Comparison of ENCODE assay signal across 8 cellular contexts in genomic region chr20:2103454-2104153, GRCh38. TPM values are rescaled to one million over a fixed set of nuclear protein-coding genes. Genes with fewer than 3 reads are reported as not detected.
DNase-seq lines count a peak whose midpoint lies in the region; ATAC-seq and TF ChIP-seq lines count a peak whose summit lies in the region.

No MANE protein-coding gene starts in this region.

- intact Hi-C loops in left colon (cut with DNase I, micrococcal nuclease): no loop called here

- no peak for ATAC-seq in activated T-cell treated with anti-CD3 and anti-CD28 coated beads, Interleukin-2, amount 50 U/mL, for 4 hours
- ATAC-seq in left colon: peak; percentile 9

- no peaks in the 10 kb centered on the region for H3K9me3 Mint-ChIP-seq in activated T-cell treated with anti-CD3 and anti-CD28 coated beads, Interleukin-2, amount 50 U/mL, for 4 hours
- no peaks in the 10 kb centered on the region for H3K9me3 Mint-ChIP-seq in activated naive CD8-positive, alpha-beta T cell treated with anti-CD3 and anti-CD28 coated beads for 36 hours

- TF ChIP-seq EP300 in tibial nerve (IDR thresholded peaks at IDR 0.05): no peak

- TF ChIP-seq POLR2A in tibial nerve (IDR thresholded peaks at IDR 0.05): no peak

- H3K4me3 Mint-ChIP-seq in activated T-cell treated with anti-CD3 and anti-CD28 coated beads, Interleukin-2, amount 50 U/mL, for 4 hours: peak overlapping the region; percentile 89
- H3K4me3 Mint-ChIP-seq in activated naive CD8-positive, alpha-beta T cell treated with anti-CD3 and anti-CD28 coated beads for 36 hours: peak overlapping the region; percentile 95

- no peak for TF ChIP-seq CTCF in tibial nerve (IDR thresholded peaks at IDR 0.05)

- peaks cover 11% of the 10 kb centered on the region for H3K36me3 Mint-ChIP-seq in activated T-cell treated with anti-CD3 and anti-CD28 coated beads, Interleukin-2, amount 50 U/mL, for 4 hours (ENCODE audit: insufficient read depth)
- H3K36me3 Mint-ChIP-seq in activated naive CD8-positive, alpha-beta T cell treated with anti-CD3 and anti-CD28 coated beads for 36 hours: peaks cover 30% of the 10 kb centered on the region

- H3K36me3 ChIP-seq in tibial nerve: peaks cover 0 to 7% (median 0%) of the 10 kb centered on the region in 3 donors

- no peaks in the 10 kb centered on the region for H3K27me3 ChIP-seq in tibial nerve

- H3K4me3 ChIP-seq in tibial nerve: peak overlapping the region; percentile 76 to 96 (median 89)

- no peak for DNase-seq in activated T-cell treated with anti-CD3 and anti-CD28 coated beads, Interleukin-2, amount 50 U/mL, for 4 hours
- DNase-seq in activated T-cell treated with anti-CD3 and anti-CD28 coated beads for 4 hours (no peak), left colon (no peak), tibial nerve (ENCODE audit: low spot score in 2 of 2) (no peak), NCI-H1930 (lab: John Stamatoyannopoulos, UW) (no peak)
- no peak for DNase-seq in activated naive CD8-positive, alpha-beta T cell treated with anti-CD3 and anti-CD28 coated beads for 36 hours
- no peak for DNase-seq in effector CD4-positive, alpha-beta T cell
- DNase-seq in activated CD4-positive, alpha-beta T cell treated with anti-CD3 and anti-CD28 coated beads, Interleukin-2, amount 50 U/mL, for 48 hours: no peak

- peak overlapping the region; percentile 76 for H3K27ac Mint-ChIP-seq in activated naive CD8-positive, alpha-beta T cell treated with anti-CD3 and anti-CD28 coated beads for 36 hours

- H3K4me1 ChIP-seq in tibial nerve: peaks cover 0 to 64% (median 38%) of the 10 kb centered on the region in 4 donors

- no peaks in the 10 kb centered on the region for H3K9me3 ChIP-seq in tibial nerve

- peak overlapping the region; percentile 94 to 99 (median 98) for H3K27ac ChIP-seq in tibial nerve

- H3K27me3 Mint-ChIP-seq in activated T-cell treated with anti-CD3 and anti-CD28 coated beads, Interleukin-2, amount 50 U/mL, for 4 hours (ENCODE audit: low read depth): no peaks in the 10 kb centered on the region
- no peaks in the 10 kb centered on the region for H3K27me3 Mint-ChIP-seq in activated naive CD8-positive, alpha-beta T cell treated with anti-CD3 and anti-CD28 coated beads for 36 hours

- 1 to 3% methylated on average over 13 of the region's 13 CpGs for WGBS in tibial nerve, 2 donors

- H3K4me1 Mint-ChIP-seq in activated T-cell treated with anti-CD3 and anti-CD28 coated beads, Interleukin-2, amount 50 U/mL, for 4 hours (ENCODE audit: low read depth): peaks cover 57% of the 10 kb centered on the region
- H3K4me1 Mint-ChIP-seq in activated naive CD8-positive, alpha-beta T cell treated with anti-CD3 and anti-CD28 coated beads for 36 hours: peaks cover 48% of the 10 kb centered on the region

RNA-seq across cellular contexts. Expression of gene STK35, which starts 2.0 kb away (rescaled TPM):
- 10 to 100 TPM; 17.5 to 21.1 (median 18.7) TPM for total RNA-seq in activated T-cell treated with anti-CD3 and anti-CD28 coated beads, Interleukin-2, amount 50 U/mL, for 4 hours
- total RNA-seq in activated naive CD8-positive, alpha-beta T cell treated with anti-CD3 and anti-CD28 coated beads for 36 hours: 10 to 100 TPM; 19.1 to 19.9 TPM
- total RNA-seq in left colon: 10 to 100 TPM; 21.9 to 23.8 TPM
- total RNA-seq in tibial nerve: 10 to 100 TPM; 13.3 to 26.1 (median 20.5) TPM
